Comparison of ENCODE assay signal across 8 cellular contexts in genomic region chr3:139389552-139390368, GRCh38. TPM values are rescaled to one million over a fixed set of nuclear protein-coding genes. Genes with fewer than 3 reads are reported as not detected.
A peak's percentile ranks its signal among the peaks of the same experiment; 100 is the strongest.
DNase-seq lines count a peak whose midpoint lies in the region; ATAC-seq and TF ChIP-seq lines count a peak whose summit lies in the region.

Gene COPB2 (minus strand): TSS chr3:139389647. CDS start chr3:139389550, 97 bp downstream.

- H3K4me3 ChIP-seq in PC-3 (ENCODE audit: low read length) (peak within 1 kb of the TSS; percentile 82), epithelial cell of esophagus (ENCODE audit: low read length) (peak within 1 kb of the TSS; percentile 89), mononuclear cell (ENCODE audit: low read length) (peak within 1 kb of the TSS; percentile 97)

- H3K9ac ChIP-seq in PC-3 (ENCODE audit: low read length) = peak within 1 kb of the TSS; percentile 99

- peak within 1 kb of the TSS; percentile 93 for H2AFZ ChIP-seq in PC-3 (ENCODE audit: low read length)

- TF ChIP-seq RAD21 in Ishikawa (IDR thresholded peaks at IDR 0.05; ENCODE audit: low read depth) = no peak

- CTCF ChIA-PET in PC-3 (lab: Charles Lee) = interaction anchor here (0.6 kb wide), 1 partner anchor 36 kb away, joined by 3 read pairs; no protein-coding TSS in a partner anchor

- H3K4me2 ChIP-seq in PC-3 (ENCODE audit: low read length) = peak within 1 kb of the TSS; percentile 87

- POLR2A ChIA-PET in PC-3 (lab: Charles Lee; ENCODE audit: unreplicated experiment) = interaction anchor here (0.5 to 0.6 kb wide), 2 partner anchors 36 to 41 kb away, joined by 3 read pairs; no protein-coding TSS in a partner anchor

- TF ChIP-seq EP300 in Ishikawa (IDR thresholded peaks at IDR 0.05; ENCODE audit: borderline replicate concordance) = no peak; the same call in 1 of the 2 replicates

- no peak for TF ChIP-seq CTCF in PC-3 (conservative IDR thresholded peaks at IDR 0.05; ENCODE audit: low read depth, low read length)
- no peak for TF ChIP-seq CTCF in epithelial cell of esophagus (IDR thresholded peaks at IDR 0.05; ENCODE audit: insufficient read depth, low read depth, low read length, missing control alignments)

- H3K36me3 ChIP-seq in PC-3 (ENCODE audit: low read depth, low read length) = no peaks in the 10 kb centered on the region

- ATAC-seq in GM21576 (IDR thresholded peaks at IDR 0.05; ENCODE audit: unreplicated experiment) = peak; percentile 98
- peak; percentile 95 for ATAC-seq in PC-3

- 0 out of 2 replicates have a peak, but pooled peaks cover 3% of the 10 kb centered on the region for H4K20me1 ChIP-seq in PC-3 (ENCODE audit: low read length)

- no peaks in the 10 kb centered on the region for H3K9me2 ChIP-seq in PC-3 (replicated peaks; ENCODE audit: low read length)

- peaks cover 9% of the 10 kb centered on the region; the same call in 1 of the 2 replicates for H3K4me1 ChIP-seq in PC-3 (ENCODE audit: insufficient read depth, low read length)
- peaks cover 31% of the 10 kb centered on the region for H3K4me1 ChIP-seq in mononuclear cell (ENCODE audit: insufficient read depth, low read length)

- peak; percentile 95 for DNase-seq in DMS114 treated with DMSO at 0.1 percent for 48 hours (lab: John Stamatoyannopoulos, UW; ENCODE audit: unreplicated experiment)
- DNase-seq in PC-3 = peak; percentile 97
- peak; percentile 96 for DNase-seq in activated T-cell treated with anti-CD3 and anti-CD28 coated beads for 48 hours (ENCODE audit: low read depth)
- peak; percentile 98 for DNase-seq in epithelial cell of esophagus (ENCODE audit: low read depth)
- DNase-seq in stimulated activated CD8-positive, alpha-beta memory T cell treated with anti-CD3 and anti-CD28 coated beads, Interleukin-4, amount 100 ng/mL, for 1 hour (ENCODE audit: low read depth in 2 of 2, low spot score in 1 of 2) = peak; percentile 94 to 95

- peaks cover 47% of the 10 kb centered on the region for H3K79me2 ChIP-seq in PC-3 (ENCODE audit: low read length)

- H3F3A ChIP-seq in PC-3 (ENCODE audit: low read length, unreplicated experiment) = no peaks in the 10 kb centered on the region

- H3K27me3 ChIP-seq in PC-3 (ENCODE audit: low read length) (no peaks in the 10 kb centered on the region), mononuclear cell (ENCODE audit: insufficient read depth, low read length) (no peaks in the 10 kb centered on the region)

- H3K27ac ChIP-seq in PC-3 (ENCODE audit: low read length) = peak within 1 kb of the TSS; percentile 87

- intact Hi-C loops in PC-3 (cut with micrococcal nuclease) = no loop called here

- BruUV-seq in PC-3 (replicated peaks; lab: Mats Ljungman, UMichigan) = no TSS peak

- H3K9me3 ChIP-seq in PC-3 (ENCODE audit: low read length) = no peaks in the 10 kb centered on the region
- no peaks in the 10 kb centered on the region for H3K9me3 ChIP-seq in mononuclear cell (ENCODE audit: low read depth, low read length)

TF ChIP-seq in Ishikawa, 13 proteins besides CTCF, POLR2A, EP300 and RAD21:
- no peak for TF ChIP-seq TEAD4 (IDR thresholded peaks at IDR 0.05)
- 0 out of 2 replicates have a peak, but pooled peaks have one; percentile 22 for TF ChIP-seq ZBTB7A (IDR thresholded peaks at IDR 0.05; ENCODE audit: low read depth)
- TF ChIP-seq TCF12 (IDR thresholded peaks at IDR 0.05; ENCODE audit: low read depth) = peak; percentile 24; the same call in 1 of the 2 replicates
- TF ChIP-seq USF1 (IDR thresholded peaks at IDR 0.05) = no peak
- no peak for TF ChIP-seq REST (IDR thresholded peaks at IDR 0.05; ENCODE audit: low read depth)
- no peak for TF ChIP-seq FOXM1 (IDR thresholded peaks at IDR 0.05; ENCODE audit: borderline replicate concordance, low read depth)
- TF ChIP-seq NFIC (IDR thresholded peaks at IDR 0.05) = peak; percentile 47; the same call in 1 of the 2 replicates
- TF ChIP-seq CEBPB (IDR thresholded peaks at IDR 0.05) = no peak
- TF ChIP-seq EGR1 (IDR thresholded peaks at IDR 0.05) = no peak
- peak; percentile 14; the same call in 1 of the 2 replicates for TF ChIP-seq YY1 (IDR thresholded peaks at IDR 0.05; ENCODE audit: low read depth)
- TF ChIP-seq TAF1 (IDR thresholded peaks at IDR 0.05; ENCODE audit: low read depth) = peak; percentile 87
- 0 out of 2 replicates have a peak, but pooled peaks have one; percentile 57 for TF ChIP-seq CREB1 (IDR thresholded peaks at IDR 0.05; ENCODE audit: low read depth)
- TF ChIP-seq MAX (IDR thresholded peaks at IDR 0.05) = peak; percentile 60; the same call in 1 of the 2 replicates

RNA-seq across cellular contexts. Expression of gene COPB2, which starts in this region (rescaled TPM):
- total RNA-seq in PC-3 (2014; rRNA removed) (78.8 and 95.8 TPM in 2 replicates), mononuclear cell (18.6 TPM)

Comparison
In these comparisons a context has a peak if more than half of its experiments do, and no peak if none do; other contexts are left out.
1. Peak in every context shown above with its lines: DNase-seq, ATAC-seq, H3K4me3 ChIP-seq and H3K27ac ChIP-seq.